1 cellular context compared by ENCODE assay signal in genomic region chr10:68901106-68901927, GRCh38.
TF ChIP-seq lines count a peak whose summit lies in the region.

A gene with protein sequence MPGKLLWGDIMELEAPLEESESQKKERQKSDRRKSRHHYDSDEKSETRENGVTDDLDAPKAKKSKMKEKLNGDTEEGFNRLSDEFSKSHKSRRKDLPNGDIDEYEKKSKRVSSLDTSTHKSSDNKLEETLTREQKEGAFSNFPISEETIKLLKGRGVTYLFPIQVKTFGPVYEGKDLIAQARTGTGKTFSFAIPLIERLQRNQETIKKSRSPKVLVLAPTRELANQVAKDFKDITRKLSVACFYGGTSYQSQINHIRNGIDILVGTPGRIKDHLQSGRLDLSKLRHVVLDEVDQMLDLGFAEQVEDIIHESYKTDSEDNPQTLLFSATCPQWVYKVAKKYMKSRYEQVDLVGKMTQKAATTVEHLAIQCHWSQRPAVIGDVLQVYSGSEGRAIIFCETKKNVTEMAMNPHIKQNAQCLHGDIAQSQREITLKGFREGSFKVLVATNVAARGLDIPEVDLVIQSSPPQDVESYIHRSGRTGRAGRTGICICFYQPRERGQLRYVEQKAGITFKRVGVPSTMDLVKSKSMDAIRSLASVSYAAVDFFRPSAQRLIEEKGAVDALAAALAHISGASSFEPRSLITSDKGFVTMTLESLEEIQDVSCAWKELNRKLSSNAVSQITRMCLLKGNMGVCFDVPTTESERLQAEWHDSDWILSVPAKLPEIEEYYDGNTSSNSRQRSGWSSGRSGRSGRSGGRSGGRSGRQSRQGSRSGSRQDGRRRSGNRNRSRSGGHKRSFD (plus strand): TSS chr10:68901315. CDS start chr10:68901385, 70 bp downstream.

TF ChIP-seq in HepG2, 621 proteins besides CTCF, POLR2A, EP300 and RAD21 (continued from another document and continues in another):
- TF ChIP-seq ZNF687 (CRISPR knock-in tag; IDR thresholded peaks at IDR 0.05) (peak; percentile 95), ZBED4 (CRISPR knock-in tag; IDR thresholded peaks at IDR 0.05; ENCODE audit: borderline replicate concordance) (peak; percentile 22; the same call in 1 of the 2 replicates), THAP9 (CRISPR knock-in tag; IDR thresholded peaks at IDR 0.05; ENCODE audit: borderline replicate concordance) (peak; percentile 86; the same call in 1 of the 2 replicates), GMEB2 (CRISPR knock-in tag; IDR thresholded peaks at IDR 0.05; ENCODE audit: low read depth) (peak; percentile 69), PHB2 (IDR thresholded peaks at IDR 0.05; ENCODE audit: partially characterized antibody) (no peak), ZNF564 (CRISPR knock-in tag; IDR thresholded peaks at IDR 0.05) (peak; percentile 9; the same call in 1 of the 2 replicates), DR1 (CRISPR knock-in tag; IDR thresholded peaks at IDR 0.05) (no peak), ZNF83 (CRISPR knock-in tag; IDR thresholded peaks at IDR 0.05; ENCODE audit: borderline replicate concordance) (0 out of 2 replicates have a peak, but pooled peaks have one; percentile 74), TRIM24 (CRISPR knock-in tag; IDR thresholded peaks at IDR 0.05) (no peak), GABPB1 (CRISPR knock-in tag; IDR thresholded peaks at IDR 0.05) (peak; percentile 97), TBX2 (CRISPR knock-in tag; IDR thresholded peaks at IDR 0.05; ENCODE audit: borderline replicate concordance) (peak; percentile 36; the same call in 1 of the 2 replicates), POGZ (CRISPR knock-in tag; IDR thresholded peaks at IDR 0.05) (peak; percentile 80), KDM5A (IDR thresholded peaks at IDR 0.05; ENCODE audit: borderline replicate concordance, low read length) (no peak; the same call in 1 of the 2 replicates), TGIF2 (CRISPR knock-in tag; IDR thresholded peaks at IDR 0.05) (no peak), TSC22D2 (CRISPR knock-in tag; IDR thresholded peaks at IDR 0.05; ENCODE audit: borderline replicate concordance) (peak; percentile 33; the same call in 1 of the 2 replicates), ZBTB46 (CRISPR knock-in tag; IDR thresholded peaks at IDR 0.05; ENCODE audit: borderline replicate concordance) (no peak), HIVEP1 (CRISPR knock-in tag; IDR thresholded peaks at IDR 0.05) (no peak), POLR2AphosphoS2 (IDR thresholded peaks at IDR 0.05; ENCODE audit: low read depth, low read length) (no peak), FOXC1 (CRISPR knock-in tag; IDR thresholded peaks at IDR 0.05; ENCODE audit: borderline replicate concordance) (no peak), ATF7-NPFF (CRISPR knock-in tag; IDR thresholded peaks at IDR 0.05; ENCODE audit: low read depth) (no peak; the same call in 1 of the 2 replicates)
- TF ChIP-seq, protein P1, sequence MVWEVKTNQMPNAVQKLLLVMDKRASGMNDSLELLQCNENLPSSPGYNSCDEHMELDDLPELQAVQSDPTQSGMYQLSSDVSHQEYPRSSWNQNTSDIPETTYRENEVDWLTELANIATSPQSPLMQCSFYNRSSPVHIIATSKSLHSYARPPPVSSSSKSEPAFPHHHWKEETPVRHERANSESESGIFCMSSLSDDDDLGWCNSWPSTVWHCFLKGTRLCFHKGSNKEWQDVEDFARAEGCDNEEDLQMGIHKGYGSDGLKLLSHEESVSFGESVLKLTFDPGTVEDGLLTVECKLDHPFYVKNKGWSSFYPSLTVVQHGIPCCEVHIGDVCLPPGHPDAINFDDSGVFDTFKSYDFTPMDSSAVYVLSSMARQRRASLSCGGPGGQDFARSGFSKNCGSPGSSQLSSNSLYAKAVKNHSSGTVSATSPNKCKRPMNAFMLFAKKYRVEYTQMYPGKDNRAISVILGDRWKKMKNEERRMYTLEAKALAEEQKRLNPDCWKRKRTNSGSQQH (CRISPR knock-in tag; IDR thresholded peaks at IDR 0.05; ENCODE audit: low read depth): no peak; the same call in 1 of the 2 replicates
- TF ChIP-seq, protein P2, sequence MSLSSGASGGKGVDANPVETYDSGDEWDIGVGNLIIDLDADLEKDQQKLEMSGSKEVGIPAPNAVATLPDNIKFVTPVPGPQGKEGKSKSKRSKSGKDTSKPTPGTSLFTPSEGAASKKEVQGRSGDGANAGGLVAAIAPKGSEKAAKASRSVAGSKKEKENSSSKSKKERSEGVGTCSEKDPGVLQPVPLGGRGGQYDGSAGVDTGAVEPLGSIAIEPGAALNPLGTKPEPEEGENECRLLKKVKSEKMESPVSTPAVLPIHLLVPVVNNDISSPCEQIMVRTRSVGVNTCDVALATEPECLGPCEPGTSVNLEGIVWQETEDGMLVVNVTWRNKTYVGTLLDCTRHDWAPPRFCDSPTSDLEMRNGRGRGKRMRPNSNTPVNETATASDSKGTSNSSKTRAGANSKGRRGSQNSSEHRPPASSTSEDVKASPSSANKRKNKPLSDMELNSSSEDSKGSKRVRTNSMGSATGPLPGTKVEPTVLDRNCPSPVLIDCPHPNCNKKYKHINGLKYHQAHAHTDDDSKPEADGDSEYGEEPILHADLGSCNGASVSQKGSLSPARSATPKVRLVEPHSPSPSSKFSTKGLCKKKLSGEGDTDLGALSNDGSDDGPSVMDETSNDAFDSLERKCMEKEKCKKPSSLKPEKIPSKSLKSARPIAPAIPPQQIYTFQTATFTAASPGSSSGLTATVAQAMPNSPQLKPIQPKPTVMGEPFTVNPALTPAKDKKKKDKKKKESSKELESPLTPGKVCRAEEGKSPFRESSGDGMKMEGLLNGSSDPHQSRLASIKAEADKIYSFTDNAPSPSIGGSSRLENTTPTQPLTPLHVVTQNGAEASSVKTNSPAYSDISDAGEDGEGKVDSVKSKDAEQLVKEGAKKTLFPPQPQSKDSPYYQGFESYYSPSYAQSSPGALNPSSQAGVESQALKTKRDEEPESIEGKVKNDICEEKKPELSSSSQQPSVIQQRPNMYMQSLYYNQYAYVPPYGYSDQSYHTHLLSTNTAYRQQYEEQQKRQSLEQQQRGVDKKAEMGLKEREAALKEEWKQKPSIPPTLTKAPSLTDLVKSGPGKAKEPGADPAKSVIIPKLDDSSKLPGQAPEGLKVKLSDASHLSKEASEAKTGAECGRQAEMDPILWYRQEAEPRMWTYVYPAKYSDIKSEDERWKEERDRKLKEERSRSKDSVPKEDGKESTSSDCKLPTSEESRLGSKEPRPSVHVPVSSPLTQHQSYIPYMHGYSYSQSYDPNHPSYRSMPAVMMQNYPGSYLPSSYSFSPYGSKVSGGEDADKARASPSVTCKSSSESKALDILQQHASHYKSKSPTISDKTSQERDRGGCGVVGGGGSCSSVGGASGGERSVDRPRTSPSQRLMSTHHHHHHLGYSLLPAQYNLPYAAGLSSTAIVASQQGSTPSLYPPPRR (CRISPR knock-in tag; IDR thresholded peaks at IDR 0.05; ENCODE audit: borderline replicate concordance): no peak
- TF ChIP-seq, protein P3, sequence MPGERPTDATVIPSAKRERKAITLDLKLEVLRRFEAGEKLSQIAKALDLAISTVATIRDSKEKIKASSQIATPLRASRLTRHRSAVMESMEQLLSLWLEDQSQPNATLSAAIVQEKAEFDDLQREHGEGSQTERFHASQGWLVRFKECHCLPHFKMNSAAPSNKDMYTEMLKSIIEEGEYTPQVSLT (CRISPR knock-in tag; IDR thresholded peaks at IDR 0.05; ENCODE audit: borderline replicate concordance, low read depth): no peak
- TF ChIP-seq, protein P4, sequence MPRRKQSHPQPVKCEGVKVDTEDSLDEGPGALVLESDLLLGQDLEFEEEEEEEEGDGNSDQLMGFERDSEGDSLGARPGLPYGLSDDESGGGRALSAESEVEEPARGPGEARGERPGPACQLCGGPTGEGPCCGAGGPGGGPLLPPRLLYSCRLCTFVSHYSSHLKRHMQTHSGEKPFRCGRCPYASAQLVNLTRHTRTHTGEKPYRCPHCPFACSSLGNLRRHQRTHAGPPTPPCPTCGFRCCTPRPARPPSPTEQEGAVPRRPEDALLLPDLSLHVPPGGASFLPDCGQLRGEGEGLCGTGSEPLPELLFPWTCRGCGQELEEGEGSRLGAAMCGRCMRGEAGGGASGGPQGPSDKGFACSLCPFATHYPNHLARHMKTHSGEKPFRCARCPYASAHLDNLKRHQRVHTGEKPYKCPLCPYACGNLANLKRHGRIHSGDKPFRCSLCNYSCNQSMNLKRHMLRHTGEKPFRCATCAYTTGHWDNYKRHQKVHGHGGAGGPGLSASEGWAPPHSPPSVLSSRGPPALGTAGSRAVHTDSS (CRISPR knock-in tag; conservative IDR thresholded peaks at IDR 0.05): no peak
